In genomic region chr10:11513727-11514126, GRCh38 we compare ENCODE assay signal across 22 cellular contexts.
DNase-seq lines count a peak whose midpoint lies in the region; ATAC-seq, FAIRE-seq and TF ChIP-seq lines count a peak whose summit lies in the region.
"Had no signal": no experiment of that assay in that cellular context is flagged by ENCODE, and none has a peak within 500 bp of the region (broad histone marks: within the 10 kb centered on the region; RNA-seq: fewer than 3 reads in every experiment).

No MANE protein-coding gene starts in this region.

- H3K4me1 ChIP-seq in right lobe of liver (peaks cover 0 to 34% (median 3%) of the 10 kb centered on the region in 4 donors), mesendoderm (ENCODE audit: control insufficient read depth, low read depth, low read length) (no peaks in the 10 kb centered on the region)
- H3K4me1 ChIP-seq: BE2C had no signal

- no peak overlapping the region for H3K23ac ChIP-seq in mesendoderm (ENCODE audit: low read length)

- H3K27me3 ChIP-seq in right lobe of liver (no peaks in the 10 kb centered on the region), mesendoderm (ENCODE audit: insufficient read depth, low read length, poor library complexity) (no peaks in the 10 kb centered on the region)
- H3K27me3 ChIP-seq: BE2C, BLaER1 had no signal

- peak; percentile 66 for FAIRE-seq in GM12891 (lab: Jason Lieb, UNC)
- FAIRE-seq: A204.1, D721Med, G401.6, GM12892, GM18507 had no signal

- no peak overlapping the region for H3K4me2 ChIP-seq in mesendoderm (ENCODE audit: low read length)
- H3K4me2 ChIP-seq: BLaER1 had no signal

- H2BK5ac ChIP-seq in mesendoderm (ENCODE audit: low read length), result no peak overlapping the region

- DNase-seq in GM12891 (ENCODE audit: insufficient read length, low spot score), result no peak
- DNase-seq in right lobe of liver, result peak in 1 of 3 donors; percentile 61
- no peak for DNase-seq in mesendoderm
- DNase-seq in Calu3, result no peak
- DNase-seq: 8988T; ACHN; BE2C; C1 segment of cervical spinal cord; CD4-positive, alpha-beta memory T cell; CD4-positive, CD25-positive, alpha-beta regulatory T cell; CD8-positive, alpha-beta memory T cell; COR-L47; DMS79 treated with DMSO at 0.1 percent for 48 hours; GF-D8 had no signal

- no peaks in the 10 kb centered on the region for H3K79me2 ChIP-seq in mesendoderm (ENCODE audit: control insufficient read depth, insufficient read depth, low read length)

- H3K36me3 Mint-ChIP-seq in Calu3 (ENCODE audit: insufficient read depth, unreplicated experiment), result peaks cover 12% of the 10 kb centered on the region
- H3K36me3 Mint-ChIP-seq: CD4-positive, alpha-beta memory T cell; CD4-positive, CD25-positive, alpha-beta regulatory T cell; CD8-positive, alpha-beta memory T cell had no signal

- no peaks in the 10 kb centered on the region for H3K9me3 ChIP-seq in right lobe of liver
- H3K9me3 ChIP-seq: BE2C, BLaER1 had no signal

- no peak overlapping the region for H4K5ac ChIP-seq in mesendoderm (ENCODE audit: low read length)

- no peak overlapping the region for H3K4me3 ChIP-seq in right lobe of liver
- no peak overlapping the region for H3K4me3 ChIP-seq in mesendoderm (ENCODE audit: low read length)
- H3K4me3 ChIP-seq: BLaER1 had no signal

- H3K4me1 Mint-ChIP-seq in Calu3 (ENCODE audit: low read depth, unreplicated experiment), result peaks cover 9% of the 10 kb centered on the region

- H3K9me3 Mint-ChIP-seq in Calu3 (ENCODE audit: low read depth, unreplicated experiment), result no peaks in the 10 kb centered on the region
- H3K9me3 Mint-ChIP-seq: CD14-positive monocyte; CD4-positive, alpha-beta memory T cell; CD4-positive, CD25-positive, alpha-beta regulatory T cell; CD8-positive, alpha-beta memory T cell had no signal

- BruUV-seq in Calu3 (replicated peaks; lab: Mats Ljungman, UMichigan), result no TSS peak

- no peaks in the 10 kb centered on the region for H3K27me3 Mint-ChIP-seq in Calu3 (ENCODE audit: unreplicated experiment)

- no peak overlapping the region for H4K8ac ChIP-seq in mesendoderm (ENCODE audit: low read depth, low read length)

- H2BK120ac ChIP-seq in mesendoderm (ENCODE audit: low read depth, low read length), result no peak overlapping the region

- TF ChIP-seq POLR2A in GM12891 (IDR thresholded peaks at IDR 0.05; ENCODE audit: low read depth, low read length) (no peak), right lobe of liver (IDR thresholded peaks at IDR 0.05) (no peak)

- H3K18ac ChIP-seq in mesendoderm (ENCODE audit: low read length), result no peak overlapping the region

- intact Hi-C loops in right lobe of liver (cut with DNase I) (loop anchor here in 1 of 2 donors (10.0 kb wide), 1 partner anchor 211 kb away; no protein-coding TSS in a partner anchor), Calu3 (cut with micrococcal nuclease; ENCODE audit: unreplicated experiment) (no loop called here)

- no peak overlapping the region for H3K4ac ChIP-seq in mesendoderm (ENCODE audit: low read depth, low read length)

- no peak overlapping the region for H3K27ac ChIP-seq in right lobe of liver
- peak overlapping the region; percentile 19 for H3K27ac ChIP-seq in mesendoderm (ENCODE audit: low read depth, low read length)
- H3K27ac ChIP-seq: BLaER1 had no signal

- ATAC-seq in right lobe of liver (peak in 3 of 4 donors; percentile 49 to 60 (median 57)), GM19324 (IDR thresholded peaks at IDR 0.05; ENCODE audit: low FRiP score, unreplicated experiment) (no peak)

- TF ChIP-seq CTCF in right lobe of liver (IDR thresholded peaks at IDR 0.05) (no peak), Calu3 (IDR thresholded peaks at IDR 0.05; ENCODE audit: unreplicated experiment) (no peak)

- no peak overlapping the region for H2BK15ac ChIP-seq in mesendoderm (replicated peaks; ENCODE audit: low read depth)

- no peak overlapping the region for H3K27ac Mint-ChIP-seq in Calu3 (ENCODE audit: unreplicated experiment)
- H3K27ac Mint-ChIP-seq: CD14-positive monocyte; CD4-positive, alpha-beta memory T cell; CD4-positive, CD25-positive, alpha-beta regulatory T cell; CD8-positive, alpha-beta memory T cell had no signal

- H3K36me3 ChIP-seq in right lobe of liver, result peaks cover 0 to 2% (median 0%) of the 10 kb centered on the region in 4 donors
- H3K36me3 ChIP-seq in mesendoderm (ENCODE audit: control insufficient read depth, insufficient read depth, low read length), result no peaks in the 10 kb centered on the region
- H3K36me3 ChIP-seq: BE2C had no signal

- no peak overlapping the region for H3K4me3 Mint-ChIP-seq in Calu3 (ENCODE audit: low read depth, unreplicated experiment)
- H3K4me3 Mint-ChIP-seq: CD14-positive monocyte; CD4-positive, alpha-beta memory T cell; CD4-positive, CD25-positive, alpha-beta regulatory T cell; CD8-positive, alpha-beta memory T cell had no signal

- H3K9ac ChIP-seq in mesendoderm (ENCODE audit: low read length), result no peak overlapping the region
- H3K9ac ChIP-seq: BLaER1 had no signal

- WGBS in right lobe of liver (ENCODE audit: insufficient coverage, low coverage, low lambda C conversion rate, missing lambda C conversion rate), result 27% methylated on average over 4 of the region's 4 CpGs
- WGBS in mesendoderm (ENCODE audit: extremely low coverage, insufficient coverage, low lambda C conversion rate), result no CpG with 5 or more reads among the region's 4 CpGs

- no peak overlapping the region for H2AK5ac ChIP-seq in mesendoderm (ENCODE audit: low read length)

- CTCF ChIA-PET in Calu3 (lab: Charles Lee), result interaction anchor here (3.2 kb wide), 1 partner anchor 212 kb away, joined by 21 read pairs; no protein-coding TSS in a partner anchor

- no peak overlapping the region for H3K56ac ChIP-seq in mesendoderm (ENCODE audit: low read length)

- no peaks in the 10 kb centered on the region for H3K79me1 ChIP-seq in mesendoderm (ENCODE audit: low read length)

TF ChIP-seq in GM12891, 5 proteins besides CTCF, POLR2A, EP300 and RAD21:
- TF ChIP-seq POLR2AphosphoS5 (IDR thresholded peaks at IDR 0.05; ENCODE audit: low read depth, low read length) (no peak), SPI1 (IDR thresholded peaks at IDR 0.05; ENCODE audit: low read depth, low read length) (no peak), TAF1 (IDR thresholded peaks at IDR 0.05; ENCODE audit: low read depth, low read length) (no peak), POU2F2 (IDR thresholded peaks at IDR 0.05; ENCODE audit: low read depth, low read length) (no peak), PAX5 (IDR thresholded peaks at IDR 0.05; ENCODE audit: insufficient read depth, low read length, severe bottlenecking) (no peak)
TF ChIP-seq in GM12891: peak in this region for 0.
